In genomic region chr1:161314201-161314981, GRCh38 we compare ENCODE assay signal across 8 cellular contexts. TPM values are rescaled to one million over a fixed set of nuclear protein-coding genes. Genes with fewer than 3 reads are reported as not detected.
DNase-seq lines count a peak whose midpoint lies in the region; ATAC-seq and TF ChIP-seq lines count a peak whose summit lies in the region.

Gene SDHC, plus strand, starts transcription at chr1:161314381. Its CDS starts 25 bp downstream, at chr1:161314406.

- peak within 1 kb of the TSS; percentile 54 for H2BK120ac ChIP-seq in trophoblast cell (ENCODE audit: insufficient read depth, low read length, poor library complexity)

- peak within 1 kb of the TSS; percentile 78 for H3K14ac ChIP-seq in trophoblast cell (ENCODE audit: low read length)

- H3K36me3 ChIP-seq in adipocyte (ENCODE audit: control insufficient read depth, insufficient read depth, low read length, severe bottlenecking) (peaks cover under 1% of the 10 kb centered on the region), trophoblast cell (ENCODE audit: control insufficient read depth in 1 of 2, insufficient read depth in 2 of 2, low read length in 2 of 2) (peaks cover 0 to 2% of the 10 kb centered on the region in 2 experiments), transverse colon (no peaks in the 10 kb centered on the region)

- H3K23ac ChIP-seq in trophoblast cell (ENCODE audit: low read length), result no peak within 1 kb of the TSS

- H2AK5ac ChIP-seq in trophoblast cell (ENCODE audit: low read length), result peak within 1 kb of the TSS; percentile 23

- H3K4me3 ChIP-seq in adipocyte (ENCODE audit: low read length) (peak within 1 kb of the TSS; percentile 98), trophoblast cell (ENCODE audit: low read depth, low read length) (peak within 1 kb of the TSS; percentile 90), transverse colon (peak within 1 kb of the TSS; percentile 77 to 94 (median 84))

- H3K27ac ChIP-seq in trophoblast cell (ENCODE audit: low read depth, low read length), result peak within 1 kb of the TSS; percentile 55
- H3K27ac ChIP-seq in transverse colon, result peak within 1 kb of the TSS; percentile 89 to 95 (median 92)

- in situ Hi-C loops in transverse colon (cut with MboI; ENCODE audit: low pct_ligation_motif_present in 1 of 4, low pct_unique_long_range_greater_than_20kb in 1 of 4, low sequenced_read_pairs in 3 of 4), result no loop called here

- peak within 1 kb of the TSS; percentile 51 for H2AFZ ChIP-seq in trophoblast cell (ENCODE audit: insufficient read depth, low read length, poor library complexity)

- H3K27me3 ChIP-seq in adipocyte (replicated peaks; ENCODE audit: control insufficient read depth, insufficient read depth, low read length) (no peaks in the 10 kb centered on the region), trophoblast cell (ENCODE audit: insufficient read depth, low read length) (no peaks in the 10 kb centered on the region), transverse colon (no peaks in the 10 kb centered on the region)

- WGBS in trophoblast cell (ENCODE audit: extremely low coverage, insufficient coverage, insufficient read length), result no CpG with 5 or more reads among the region's 45 CpGs
- WGBS in transverse colon (ENCODE audit: low coverage in 1 of 2), 2 donors, result 1% methylated on average over 45 of the region's 45 CpGs; no CpG with 5 or more reads in 1 of the 2 donors

- H3K4me2 ChIP-seq in trophoblast cell (ENCODE audit: low read length), result peak within 1 kb of the TSS; percentile 72

- TF ChIP-seq EP300 in transverse colon (IDR thresholded peaks at IDR 0.05; ENCODE audit: low read depth), result no peak

- H3K9ac ChIP-seq in adipocyte (ENCODE audit: low read length), result peak within 1 kb of the TSS; percentile 98
- H3K9ac ChIP-seq in trophoblast cell (ENCODE audit: low read length), result peak within 1 kb of the TSS; percentile 96

- H4K91ac ChIP-seq in trophoblast cell (ENCODE audit: low read depth, low read length), result peak within 1 kb of the TSS; percentile 93

- H3K79me2 ChIP-seq in trophoblast cell (ENCODE audit: control insufficient read depth, insufficient read depth, low read length, poor library complexity), result peaks cover 5% of the 10 kb centered on the region

- peaks cover 8% of the 10 kb centered on the region for H3K79me1 ChIP-seq in trophoblast cell (ENCODE audit: low read length)

- peak; percentile 85 for TF ChIP-seq POLR2A in transverse colon (IDR thresholded peaks at IDR 0.05)

- H4K12ac ChIP-seq in trophoblast cell (ENCODE audit: low read depth, low read length), result peak within 1 kb of the TSS; percentile 78

- intact Hi-C loops in cardiac septum (cut with DNase I) (loop anchor here (5.0 kb wide), 2 partner anchors 73 to 112 kb away; partner anchors contain the start of gene NDUFS2), transverse colon (cut with DNase I; ENCODE audit: low total_unique reads) (no loop called here)

- no peak within 1 kb of the TSS for H2BK12ac ChIP-seq in trophoblast cell (ENCODE audit: low read length)

- H4K8ac ChIP-seq in trophoblast cell (ENCODE audit: low read depth, low read length), result peak within 1 kb of the TSS; percentile 96

- peak; percentile 93 for ATAC-seq in HG02623 (IDR thresholded peaks at IDR 0.05; ENCODE audit: unreplicated experiment)

- TF ChIP-seq CTCF in GM12872 (IDR thresholded peaks at IDR 0.05; ENCODE audit: insufficient read depth, low read depth, low read length) (peak; percentile 51), transverse colon (IDR thresholded peaks at IDR 0.05) (peak in 3 of 5 experiments; percentile 22 to 26 (median 22))

- H3K18ac ChIP-seq in trophoblast cell (ENCODE audit: low read length), result peak within 1 kb of the TSS; percentile 79

- DNase-seq in NCI-H1105 treated with DMSO at 0.1 percent for 48 hours (lab: John Stamatoyannopoulos, UW), result peak; percentile 83
- peak; percentile 88 for DNase-seq in T follicular helper cell (ENCODE audit: low read depth)
- peak; percentile 97 for DNase-seq in adipocyte (ENCODE audit: low read depth)
- DNase-seq in cardiac septum (ENCODE audit: low spot score), result peak; percentile 95
- DNase-seq in trophoblast cell, result peak; percentile 84 to 85
- peak; percentile 91 for DNase-seq in transverse colon

- H3K4ac ChIP-seq in trophoblast cell (ENCODE audit: low read depth, low read length), result peak within 1 kb of the TSS; percentile 37

- H2BK5ac ChIP-seq in trophoblast cell (ENCODE audit: low read depth, low read length, poor library complexity), result peak within 1 kb of the TSS; percentile 44

- H3K9me3 ChIP-seq in adipocyte (ENCODE audit: control insufficient read depth, low read length), result no peaks in the 10 kb centered on the region
- no peaks in the 10 kb centered on the region for H3K9me3 ChIP-seq in trophoblast cell (ENCODE audit: insufficient read depth, low read depth, low read length)
- H3K9me3 ChIP-seq in transverse colon, result no peaks in the 10 kb centered on the region

- H3K4me1 ChIP-seq in adipocyte (ENCODE audit: control insufficient read depth, insufficient read depth, low read length) (peaks cover 13% of the 10 kb centered on the region), trophoblast cell (ENCODE audit: control insufficient read depth in 1 of 2, insufficient read depth in 2 of 2, low read length in 2 of 2) (peaks cover 2 to 3% of the 10 kb centered on the region in 2 experiments), transverse colon (peaks cover 0 to 17% (median 4%) of the 10 kb centered on the region in 4 donors)

RNA-seq across cellular contexts. Expression of gene SDHC, which starts in this region (rescaled TPM):
- total RNA-seq in cardiac septum (306 TPM), transverse colon (100 to 1,000 TPM in 1 of 4 donors, 10 to 100 TPM in 3; 32.1 to 223 (median 52.5) TPM)
- polyA plus RNA-seq in trophoblast cell (2013), result 124 and 129 TPM in 2 replicates

Comparison
In these comparisons a context has a peak if more than half of its experiments do, and no peak if none do; other contexts are left out.
1. Peak in every context shown above with its lines: DNase-seq, ATAC-seq, H3K4me3 ChIP-seq and H3K27ac ChIP-seq.